In genomic region chr2:157441072-157441454, GRCh38 we compare ENCODE assay signal across 10 cellular contexts. TPM values are rescaled to one million over a fixed set of nuclear protein-coding genes. Genes with fewer than 3 reads are reported as not detected.
DNase-seq lines count a peak whose midpoint lies in the region; ATAC-seq, FAIRE-seq and TF ChIP-seq lines count a peak whose summit lies in the region.
"Had no signal": no experiment of that assay in that cellular context is flagged by ENCODE, and none has a peak within 500 bp of the region (broad histone marks: within the 10 kb centered on the region; RNA-seq: fewer than 3 reads in every experiment).

No MANE protein-coding gene starts in this region.

- no peaks in the 10 kb centered on the region for H3K9me3 Mint-ChIP-seq in stimulated activated naive CD8-positive, alpha-beta T cell treated with anti-CD3 and anti-CD28 coated beads, Interleukin-15, amount 100 ng/mL, for 72 hours

- peak; percentile 96 for FAIRE-seq in GM12892 (lab: Jason Lieb, UNC)
- FAIRE-seq: colon had no signal

- peak; percentile 35 for ATAC-seq in HG03565 (IDR thresholded peaks at IDR 0.05; ENCODE audit: unreplicated experiment)
- ATAC-seq in stimulated activated naive CD8-positive, alpha-beta T cell treated with anti-CD3 and anti-CD28 coated beads, Interleukin-15, amount 100 ng/mL, for 72 hours = peak; percentile 25
- no peak for ATAC-seq in left colon

- no peaks in the 10 kb centered on the region for H3K27me3 Mint-ChIP-seq in stimulated activated naive CD8-positive, alpha-beta T cell treated with anti-CD3 and anti-CD28 coated beads, Interleukin-15, amount 100 ng/mL, for 72 hours

- intact Hi-C loops in left colon (cut with DNase I, micrococcal nuclease) = no loop called here

- H3K27ac Mint-ChIP-seq in stimulated activated naive CD8-positive, alpha-beta T cell treated with anti-CD3 and anti-CD28 coated beads, Interleukin-15, amount 100 ng/mL, for 72 hours = peak overlapping the region; percentile 97 to 99

- H3K4me1 Mint-ChIP-seq in stimulated activated naive CD8-positive, alpha-beta T cell treated with anti-CD3 and anti-CD28 coated beads, Interleukin-15, amount 100 ng/mL, for 72 hours = no peaks in the 10 kb centered on the region

- no peak overlapping the region for H3K4me3 ChIP-seq in cardiac fibroblast (replicated peaks in 1 of 2; ENCODE audit: low read depth in 2 of 2, low read length in 2 of 2)

- DNase-seq in GM12892 (ENCODE audit: insufficient read length) (no peak), GM20000 (ENCODE audit: low spot score) (peak; percentile 45), cardiac fibroblast (ENCODE audit: low read depth in 2 of 2) (peak; percentile 43 to 74), anterior cingulate cortex (lab: John Stamatoyannopoulos, UW) (no peak), left colon (no peak), superior temporal gyrus (ENCODE audit: extremely low spot score) (no peak)
- peak in 1 of 2 donors; percentile 46 for DNase-seq in stimulated activated naive CD8-positive, alpha-beta T cell treated with anti-CD3 and anti-CD28 coated beads, Interleukin-15, amount 100 ng/mL, for 72 hours

- peak overlapping the region; percentile 87 to 92 for H3K4me3 Mint-ChIP-seq in stimulated activated naive CD8-positive, alpha-beta T cell treated with anti-CD3 and anti-CD28 coated beads, Interleukin-15, amount 100 ng/mL, for 72 hours

- TF ChIP-seq CTCF in GM20000 (IDR thresholded peaks at IDR 0.05; ENCODE audit: extremely low read depth, missing control alignments) (no peak), cardiac fibroblast (IDR thresholded peaks at IDR 0.05; ENCODE audit: low read depth, low read length) (no peak)

- no peak for TF ChIP-seq POLR2A in GM12892 (IDR thresholded peaks at IDR 0.05; ENCODE audit: low read depth, low read length)

RNA-seq across cellular contexts. Expression of gene CYTIP, which starts 2.8 kb away (rescaled TPM):
- polyA plus RNA-seq in GM12892 (2012; ENCODE audit: missing spikeins) = 102 TPM
- total RNA-seq in left colon = 1 to 10 TPM; 5.1 to 6.6 TPM
- total RNA-seq: HT1080 had no signal

Comparison
In these comparisons a context has a peak if more than half of its experiments do, and no peak if none do; other contexts are left out.
1. DNase-seq: peak in GM20000 (single experiment) and cardiac fibroblast (2 of 2); none in GM12892 (single experiment), anterior cingulate cortex (0 of 58), left colon (0 of 2) and superior temporal gyrus (single experiment).